In the genomic region with DNA sequence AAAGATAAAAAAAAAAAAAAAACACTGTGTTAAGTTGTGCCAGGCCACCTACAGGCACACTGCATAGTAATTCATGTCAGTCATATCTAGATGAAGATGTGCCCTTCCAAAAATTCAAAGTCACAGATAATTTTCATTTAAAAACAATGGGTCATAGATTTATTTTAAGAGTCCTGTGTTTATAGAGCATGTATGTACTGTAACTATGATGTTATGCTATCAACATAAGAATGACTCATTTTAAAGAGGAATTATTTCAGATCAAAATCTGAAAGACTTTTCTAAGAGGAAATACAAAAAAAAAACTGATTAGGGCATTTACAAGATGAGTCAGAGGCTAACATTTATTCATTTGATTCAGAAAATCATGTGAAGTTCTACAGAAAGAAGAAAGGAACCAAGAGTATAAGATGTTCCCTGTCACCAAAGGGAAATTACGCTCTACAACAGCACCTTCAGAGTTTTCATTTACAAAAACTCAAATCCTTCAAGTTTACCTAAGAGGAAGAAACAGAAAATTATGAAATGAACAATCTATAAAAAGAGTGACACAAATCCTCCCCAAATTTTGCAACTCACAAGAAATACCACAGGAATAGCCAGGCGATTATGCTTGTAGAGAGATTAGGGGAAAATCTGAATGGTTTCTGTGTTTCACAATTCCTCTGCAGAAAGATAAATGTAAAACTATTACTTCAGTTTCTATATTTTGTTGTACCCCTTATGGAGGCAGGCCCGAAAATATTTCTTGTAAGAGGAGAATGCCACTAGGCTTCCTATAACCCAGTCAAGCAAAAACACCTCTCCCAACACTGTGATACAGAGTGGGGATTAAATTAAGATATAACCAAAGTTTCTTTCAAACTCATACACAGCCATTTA, we compare ENCODE assay signal across 8 cellular contexts. TPM values are rescaled to one million over a fixed set of nuclear protein-coding genes. Genes with fewer than 3 reads are reported as not detected.
DNase-seq lines count a peak whose midpoint lies in the region; ATAC-seq and TF ChIP-seq lines count a peak whose summit lies in the region.

No MANE protein-coding gene starts in this region.

- intact Hi-C loops in body of pancreas (cut with DNase I): no loop called here

- ATAC-seq in body of pancreas: peak; percentile 80

- DNase-seq in GM10266 (ENCODE audit: extremely low spot score) (peak; percentile 4), M059J (ENCODE audit: low read depth) (peak; percentile 81), body of pancreas (no peak), lung microvascular endothelial cell (ENCODE audit: low read depth in 2 of 2) (peak; percentile 47 to 84), NCI-H345 treated with DMSO at 0.1 percent for 48 hours (lab: John Stamatoyannopoulos, UW; ENCODE audit: unreplicated experiment) (no peak), NCI-H1048 (lab: John Stamatoyannopoulos, UW) (no peak), nucleus accumbens (lab: John Stamatoyannopoulos, UW) (no peak), RPMI8226 (no peak)

- WGBS in body of pancreas, 2 donors: 41 to 69% methylated on average over 3 of the region's 3 CpGs

- no peak overlapping the region for H3K4me3 ChIP-seq in body of pancreas

- H3K9me3 ChIP-seq in body of pancreas: no peaks in the 10 kb centered on the region

- H3K4me1 ChIP-seq in body of pancreas: peaks cover 42% of the 10 kb centered on the region

- peak overlapping the region in 3 of 4 donors; percentile 21 to 75 (median 63) for H3K27ac ChIP-seq in body of pancreas

- H3K36me3 ChIP-seq in body of pancreas (replicated peaks in 1 of 2; ENCODE audit: insufficient read depth in 1 of 2, low read depth in 2 of 2): no peaks in the 10 kb centered on the region

- no peaks in the 10 kb centered on the region for H3K27me3 ChIP-seq in body of pancreas

- no peak for TF ChIP-seq POLR2A in body of pancreas (IDR thresholded peaks at IDR 0.05)

- TF ChIP-seq CTCF in GM10266 (IDR thresholded peaks at IDR 0.05; ENCODE audit: control insufficient read depth, insufficient read depth, low read depth, missing control alignments): no peak
- no peak for TF ChIP-seq CTCF in body of pancreas (IDR thresholded peaks at IDR 0.05)

RNA-seq across cellular contexts. Expression of gene TP53BP2, which starts 13.8 kb away (rescaled TPM):
- total RNA-seq in M059J (2014; rRNA removed; shearing (Covaris generic)): 40.6 and 73.3 TPM in 2 replicates
- total RNA-seq in body of pancreas (10 to 100 TPM; 22.3 to 30.0 TPM), lung microvascular endothelial cell (13.7 and 21.8 TPM in 2 replicates)

Comparison
In these comparisons a context has a peak if more than half of its experiments do, and no peak if none do; other contexts are left out.
1. DNase-seq: peak in GM10266 (single experiment), M059J (single experiment) and lung microvascular endothelial cell (2 of 2); none in body of pancreas (0 of 4), NCI-H345 treated with DMSO at 0.1 percent for 48 hours (single experiment), NCI-H1048 (single experiment), nucleus accumbens (0 of 56) and RPMI8226 (single experiment).